In the genomic region with DNA sequence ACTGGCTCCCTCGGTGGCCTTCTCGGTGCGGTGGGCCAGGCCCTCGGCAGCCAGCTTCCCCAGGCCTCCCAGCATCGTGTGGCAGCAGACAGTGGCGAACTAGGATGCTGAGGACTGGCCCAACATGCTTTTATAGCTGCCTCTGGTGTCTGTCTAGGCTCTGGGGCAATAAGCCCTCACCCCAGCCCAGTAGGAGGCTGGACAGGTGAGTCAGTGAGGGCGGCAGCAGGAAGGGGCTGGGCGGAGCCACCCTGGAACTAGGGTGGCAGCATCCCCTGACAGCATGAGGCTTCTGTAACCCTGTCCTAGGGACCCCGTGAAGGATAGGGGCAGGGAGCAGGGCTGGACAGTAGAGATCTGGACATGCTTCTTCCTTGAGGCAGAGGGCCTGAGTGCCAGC, we compare ENCODE assay signal across 4 cellular contexts. TPM values are rescaled to one million over a fixed set of nuclear protein-coding genes. Genes with fewer than 3 reads are reported as not detected.
"Had no signal": no experiment of that assay in that cellular context is flagged by ENCODE, and none has a peak within 500 bp of the region (broad histone marks: within the 10 kb centered on the region; RNA-seq: fewer than 3 reads in every experiment).

A gene (minus strand): TSS at position 101 of the 400 bp plus-strand sequence. CDS start 26 bp downstream, at position 75.

RNA-seq across cellular contexts. Expression of the gene that starts here (rescaled TPM):
- total RNA-seq: LHCN-M2, M059J, MCF 10A, NCI-H460 had no signal
